Comparison of ENCODE assay signal across 8 cellular contexts in genomic region chr16:48054881-48055601, GRCh38.
DNase-seq lines count a peak whose midpoint lies in the region; ATAC-seq and TF ChIP-seq lines count a peak whose summit lies in the region.

No MANE protein-coding gene starts in this region.

- intact Hi-C loops in lower lobe of right lung (cut with DNase I), result no loop called here

- peak overlapping the region; percentile 48 for H3K4me3 ChIP-seq in endocrine pancreas (ENCODE audit: control insufficient read depth, insufficient read depth, low read length)
- no peak overlapping the region for H3K4me3 ChIP-seq in lower lobe of right lung

- H3K9me3 ChIP-seq in endocrine pancreas (ENCODE audit: control insufficient read depth, low read length) (no peaks in the 10 kb centered on the region), lower lobe of right lung (no peaks in the 10 kb centered on the region)

- peak; percentile 79 for TF ChIP-seq CTCF in lower lobe of right lung (IDR thresholded peaks at IDR 0.05)

- H3K4me1 ChIP-seq in endocrine pancreas (ENCODE audit: control insufficient read depth, insufficient read depth, low read length), result no peaks in the 10 kb centered on the region
- peaks cover 31% of the 10 kb centered on the region for H3K4me1 ChIP-seq in lower lobe of right lung

- H3K9ac ChIP-seq in endocrine pancreas (ENCODE audit: control insufficient read depth, insufficient read depth, low read length), result no peak overlapping the region

- DNase-seq in DMS114 treated with DMSO at 0.1 percent for 48 hours (lab: John Stamatoyannopoulos, UW; ENCODE audit: unreplicated experiment) (peak; percentile 22), LoVo (ENCODE audit: low spot score) (peak; percentile 27), lower lobe of right lung (peak; percentile 51), stromal cell of bone marrow (ENCODE audit: low read depth) (peak; percentile 43)

- H3K36me3 ChIP-seq in endocrine pancreas (ENCODE audit: control insufficient read depth, insufficient read depth, low read length), result no peaks in the 10 kb centered on the region
- no peaks in the 10 kb centered on the region for H3K36me3 ChIP-seq in lower lobe of right lung

- ATAC-seq in GM19467 (IDR thresholded peaks at IDR 0.05; ENCODE audit: unreplicated experiment), result peak; percentile 67
- peak; percentile 96 for ATAC-seq in SK-N-SH treated with all-trans-retinoic acid at 6 μM for 48 hours
- ATAC-seq in lower lobe of right lung, result peak; percentile 76 to 85
- no peak for ATAC-seq in HG02840 (IDR thresholded peaks at IDR 0.05; ENCODE audit: low FRiP score, unreplicated experiment)

- H3K27ac ChIP-seq in lower lobe of right lung, result no peak overlapping the region

- no peaks in the 10 kb centered on the region for H3K27me3 ChIP-seq in endocrine pancreas (ENCODE audit: control insufficient read depth, insufficient read depth, low read length)
- H3K27me3 ChIP-seq in lower lobe of right lung (ENCODE audit: low read depth), result no peaks in the 10 kb centered on the region

TF ChIP-seq in SK-N-SH treated with all-trans-retinoic acid at 6 μM for 48 hours, 23 proteins besides CTCF, POLR2A, EP300 and RAD21:
- no peak for TF ChIP-seq ARNTL (CRISPR knock-in tag; IDR thresholded peaks at IDR 0.05; ENCODE audit: borderline replicate concordance, low read depth)
